Comparison of ENCODE assay signal across 20 cellular contexts in genomic region chr16:30728321-30728720, GRCh38.
"Had no signal": no experiment of that assay in that cellular context is flagged by ENCODE, and none has a peak within 500 bp of the region (broad histone marks: within the 10 kb centered on the region; RNA-seq: fewer than 3 reads in every experiment).

No MANE protein-coding gene starts in this region.

- H3K9me3 ChIP-seq: adrenal gland, testis, uterus had no signal

- H3K4me3 ChIP-seq: adrenal gland, dorsolateral prefrontal cortex, hepatocyte, smooth muscle cell, testis, uterus had no signal

- H2AFZ ChIP-seq: hepatocyte had no signal

- H3K4me3 Mint-ChIP-seq: activated CD4-positive, alpha-beta memory T cell treated with anti-CD3 and anti-CD28 coated beads, Interleukin-2, amount 10 ng/mL, durations not matched to agents 7 days and 5 days; activated CD4-positive, alpha-beta T cell treated with anti-CD3 and anti-CD28 coated beads, Interleukin-2, amount 10 ng/mL, durations not matched to agents 24 days and 14 days; activated T-helper 17 cell treated with anti-CD3 and anti-CD28 coated beads, Interleukin-2, amount 50 U/mL, for 72 hours; effector memory CD8-positive, alpha-beta T cell; nephron progenitor cell; stimulated activated memory B cell treated with anti-CD40 and anti-IgM and Interleukin-4, amounts not matched to agents 10 μg/mL and 1 μg/mL and 100 μg/mL, for 72 hours had no signal

- H3K4me1 Mint-ChIP-seq: nephron progenitor cell had no signal

- H3K27ac ChIP-seq: adrenal gland, hepatocyte, testis, uterus had no signal

- H3K27me3 ChIP-seq: adrenal gland, dorsolateral prefrontal cortex, hepatocyte, testis, uterus had no signal

- H3K27me3 Mint-ChIP-seq: activated CD4-positive, alpha-beta memory T cell treated with anti-CD3 and anti-CD28 coated beads, Interleukin-2, amount 10 ng/mL, durations not matched to agents 7 days and 5 days; activated CD4-positive, alpha-beta T cell treated with anti-CD3 and anti-CD28 coated beads, Interleukin-2, amount 10 ng/mL, durations not matched to agents 24 days and 14 days; activated T-helper 17 cell treated with anti-CD3 and anti-CD28 coated beads, Interleukin-2, amount 50 U/mL, for 72 hours; effector memory CD8-positive, alpha-beta T cell; stimulated activated memory B cell treated with anti-CD40 and anti-IgM and Interleukin-4, amounts not matched to agents 10 μg/mL and 1 μg/mL and 100 μg/mL, for 72 hours had no signal

- H3K27ac Mint-ChIP-seq: activated CD4-positive, alpha-beta memory T cell treated with anti-CD3 and anti-CD28 coated beads, Interleukin-2, amount 10 ng/mL, durations not matched to agents 7 days and 5 days; activated CD4-positive, alpha-beta T cell treated with anti-CD3 and anti-CD28 coated beads, Interleukin-2, amount 10 ng/mL, durations not matched to agents 24 days and 14 days; activated T-helper 17 cell treated with anti-CD3 and anti-CD28 coated beads, Interleukin-2, amount 50 U/mL, for 72 hours; nephron progenitor cell; stimulated activated memory B cell treated with anti-CD40 and anti-IgM and Interleukin-4, amounts not matched to agents 10 μg/mL and 1 μg/mL and 100 μg/mL, for 72 hours had no signal

- DNase-seq: activated CD4-positive, alpha-beta memory T cell treated with anti-CD3 and anti-CD28 coated beads, Interleukin-2, amount 10 ng/mL, durations not matched to agents 7 days and 5 days; activated CD4-positive, alpha-beta T cell treated with anti-CD3 and anti-CD28 coated beads, Interleukin-2, amount 10 ng/mL, durations not matched to agents 24 days and 14 days; activated T-cell treated with anti-CD3 and anti-CD28 coated beads, Interleukin-2, amount 50 U/mL, for 1 hour; central memory CD4-positive, alpha-beta T cell; dorsolateral prefrontal cortex; effector memory CD8-positive, alpha-beta T cell; glutamatergic neuron; nephron progenitor cell; nucleus accumbens; stimulated activated CD4-positive, alpha-beta T cell treated with anti-CD3 and anti-CD28 coated beads, Interleukin-15, amount 100 ng/mL, for 24 hours; testis; uterus had no signal

- H3K4me2 ChIP-seq: hepatocyte, smooth muscle cell had no signal

- ATAC-seq: activated CD4-positive, CD25-positive, alpha-beta regulatory T cell treated with anti-CD3 and anti-CD28 coated beads, Interleukin-2, amount 50 U/mL, for 24 hours; activated naive CD4-positive, alpha-beta T cell treated with anti-CD3 and anti-CD28 coated beads, Interleukin-2, amount 50 U/mL, for 72 hours; activated T-helper 17 cell treated with anti-CD3 and anti-CD28 coated beads, Interleukin-2, amount 50 U/mL, for 72 hours; effector memory CD8-positive, alpha-beta T cell; esophagus mucosa; stimulated activated memory B cell treated with anti-CD40 and anti-IgM and Interleukin-4, amounts not matched to agents 10 μg/mL and 1 μg/mL and 100 μg/mL, for 72 hours had no signal

- H3K9me3 Mint-ChIP-seq: activated CD4-positive, alpha-beta memory T cell treated with anti-CD3 and anti-CD28 coated beads, Interleukin-2, amount 10 ng/mL, durations not matched to agents 7 days and 5 days; activated CD4-positive, alpha-beta T cell treated with anti-CD3 and anti-CD28 coated beads, Interleukin-2, amount 10 ng/mL, durations not matched to agents 24 days and 14 days; activated naive CD4-positive, alpha-beta T cell treated with anti-CD3 and anti-CD28 coated beads, Interleukin-2, amount 50 U/mL, for 72 hours; activated T-helper 17 cell treated with anti-CD3 and anti-CD28 coated beads, Interleukin-2, amount 50 U/mL, for 72 hours; effector memory CD8-positive, alpha-beta T cell; nephron progenitor cell; stimulated activated memory B cell treated with anti-CD40 and anti-IgM and Interleukin-4, amounts not matched to agents 10 μg/mL and 1 μg/mL and 100 μg/mL, for 72 hours had no signal

- H3K4me1 ChIP-seq: uterus had no signal

- H3K36me3 ChIP-seq: uterus had no signal
